In the genomic region with DNA sequence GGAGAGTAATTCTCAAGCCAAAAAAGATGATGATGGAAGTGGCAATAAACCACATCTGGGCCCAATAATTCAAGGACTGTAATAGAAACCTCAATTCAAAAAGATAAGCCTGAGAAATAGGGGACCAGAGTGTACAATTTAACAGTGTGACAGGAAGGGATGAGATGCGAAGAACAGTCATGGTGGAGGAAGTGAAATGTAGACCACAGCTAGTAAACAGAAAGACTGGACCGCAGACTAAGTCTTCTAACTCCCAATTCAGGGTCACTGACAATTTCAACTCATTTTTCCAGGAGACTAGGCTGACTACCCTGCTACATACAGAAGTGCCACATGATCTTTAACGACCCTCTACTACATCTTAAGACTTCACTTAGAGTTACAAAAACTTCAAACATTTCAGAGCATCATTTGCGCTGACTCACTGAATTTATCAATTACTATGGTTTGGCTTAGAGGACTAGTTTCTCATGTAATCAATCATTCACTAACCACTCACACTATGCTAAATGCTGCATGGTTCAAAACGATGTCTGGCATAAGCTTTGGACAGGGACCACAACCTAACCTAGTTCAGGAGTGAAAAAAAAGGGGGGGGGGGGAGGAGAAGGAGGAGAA, we compare ENCODE assay signal across 11 cellular contexts. TPM values are rescaled to one million over a fixed set of nuclear protein-coding genes. Genes with fewer than 3 reads are reported as not detected.
A peak's percentile ranks its signal among the peaks of the same experiment; 100 is the strongest.
DNase-seq lines count a peak whose midpoint lies in the region; ATAC-seq, FAIRE-seq and TF ChIP-seq lines count a peak whose summit lies in the region.
"Had no signal": no experiment of that assay in that cellular context is flagged by ENCODE, and none has a peak within 500 bp of the region (broad histone marks: within the 10 kb centered on the region; RNA-seq: fewer than 3 reads in every experiment).

No MANE protein-coding gene starts in this region.

- H3K27me3 ChIP-seq in heart left ventricle, result no peaks in the 10 kb centered on the region

- H3K36me3 ChIP-seq in heart left ventricle, result no peaks in the 10 kb centered on the region

- H3K9me3 ChIP-seq in heart left ventricle, result no peaks in the 10 kb centered on the region

- peak overlapping the region; percentile 48 for H3K4me3 Mint-ChIP-seq in activated T-helper 17 cell treated with anti-CD3 and anti-CD28 coated beads, Interleukin-2, amount 50 U/mL, for 72 hours

- in situ Hi-C loops in Caki2 (cut with HindIII; ENCODE audit: low pct_unique_long_range_greater_than_20kb, low sequenced_read_pairs), result no loop called here

- H3K4me1 Mint-ChIP-seq in activated T-helper 17 cell treated with anti-CD3 and anti-CD28 coated beads, Interleukin-2, amount 50 U/mL, for 72 hours, result peaks cover 43% of the 10 kb centered on the region

- FAIRE-seq in HTR-8/SVneo (lab: Jason Lieb, UNC), result no peak
- no peak for FAIRE-seq in urothelium cell line (lab: Jason Lieb, UNC)

- intact Hi-C loops in heart left ventricle (cut with DNase I), result loop anchor here in 2 of 10 donors (5.0 to 10.0 kb wide), 2 partner anchors 39 to 81 kb away; no protein-coding TSS in a partner anchor

- no peaks in the 10 kb centered on the region for H3K9me3 Mint-ChIP-seq in activated T-helper 17 cell treated with anti-CD3 and anti-CD28 coated beads, Interleukin-2, amount 50 U/mL, for 72 hours

- no peaks in the 10 kb centered on the region for H3K27me3 Mint-ChIP-seq in activated T-helper 17 cell treated with anti-CD3 and anti-CD28 coated beads, Interleukin-2, amount 50 U/mL, for 72 hours
- H3K27me3 Mint-ChIP-seq: progenitor cell of endocrine pancreas had no signal

- no peak overlapping the region for H3K4me3 ChIP-seq in heart left ventricle

- WGBS in heart left ventricle, 4 donors, result 71 to 81% (median 77%) methylated on average over 5 of the region's 5 CpGs

- H3K27ac ChIP-seq in heart left ventricle, result no peak overlapping the region

- DNase-seq in Caki2 (ENCODE audit: low read depth) (peak; percentile 25), HTR-8/SVneo (ENCODE audit: insufficient read length, low spot score) (no peak), urothelium cell line (ENCODE audit: low spot score) (no peak), C1 segment of cervical spinal cord (lab: John Stamatoyannopoulos, UW) (no peak), heart left ventricle (no peak)
- DNase-seq: NCI-H1694, substantia nigra had no signal

- peaks cover 9 to 96% (median 68%) of the 10 kb centered on the region in 12 donors for H3K4me1 ChIP-seq in heart left ventricle

- H3K36me3 Mint-ChIP-seq in activated T-helper 17 cell treated with anti-CD3 and anti-CD28 coated beads, Interleukin-2, amount 50 U/mL, for 72 hours (ENCODE audit: low read depth), result peaks cover 50% of the 10 kb centered on the region

- ATAC-seq in GM19455 (IDR thresholded peaks at IDR 0.05; ENCODE audit: unreplicated experiment) (peak; percentile 85), HG03108 (IDR thresholded peaks at IDR 0.05; ENCODE audit: unreplicated experiment) (peak; percentile 79), heart left ventricle (no peak)
- peak; percentile 85 for ATAC-seq in activated T-helper 17 cell treated with anti-CD3 and anti-CD28 coated beads, Interleukin-2, amount 50 U/mL, for 72 hours (replicated peaks)

- peak overlapping the region; percentile 22 for H3K27ac Mint-ChIP-seq in activated T-helper 17 cell treated with anti-CD3 and anti-CD28 coated beads, Interleukin-2, amount 50 U/mL, for 72 hours
- H3K27ac Mint-ChIP-seq: progenitor cell of endocrine pancreas had no signal

- no peak for TF ChIP-seq POLR2A in heart left ventricle (IDR thresholded peaks at IDR 0.05)

- TF ChIP-seq CTCF in heart left ventricle (IDR thresholded peaks at IDR 0.05), result no peak

RNA-seq across cellular contexts. Expression of a gene that starts 9.0 kb away (rescaled TPM):
- total RNA-seq in Caki2 (2014; rRNA removed; shearing (Covaris generic); ENCODE audit: low replicate concordance), result 63.0 and 78.6 TPM in 2 replicates
- 100 to 1,000 TPM in 1 of 2 donors, 10 to 100 TPM in 1; 96.1 to 128 TPM for total RNA-seq in activated T-helper 17 cell treated with anti-CD3 and anti-CD28 coated beads, Interleukin-2, amount 50 U/mL, for 72 hours
- 10 to 100 TPM; 54.6 to 82.7 (median 71.5) TPM for total RNA-seq in heart left ventricle
- 10 to 100 TPM; 81.3 to 87.0 TPM for polyA plus RNA-seq in heart left ventricle

Comparison
In these comparisons a context has a peak if more than half of its experiments do, and no peak if none do; other contexts are left out.
1. ATAC-seq: peak in GM19455 (single experiment), HG03108 (single experiment) and activated T-helper 17 cell treated with anti-CD3 and anti-CD28 coated beads, Interleukin-2, amount 50 U/mL, for 72 hours (single experiment); none in heart left ventricle (0 of 4).